Comparison of ENCODE assay signal across 8 cellular contexts in the genomic region with DNA sequence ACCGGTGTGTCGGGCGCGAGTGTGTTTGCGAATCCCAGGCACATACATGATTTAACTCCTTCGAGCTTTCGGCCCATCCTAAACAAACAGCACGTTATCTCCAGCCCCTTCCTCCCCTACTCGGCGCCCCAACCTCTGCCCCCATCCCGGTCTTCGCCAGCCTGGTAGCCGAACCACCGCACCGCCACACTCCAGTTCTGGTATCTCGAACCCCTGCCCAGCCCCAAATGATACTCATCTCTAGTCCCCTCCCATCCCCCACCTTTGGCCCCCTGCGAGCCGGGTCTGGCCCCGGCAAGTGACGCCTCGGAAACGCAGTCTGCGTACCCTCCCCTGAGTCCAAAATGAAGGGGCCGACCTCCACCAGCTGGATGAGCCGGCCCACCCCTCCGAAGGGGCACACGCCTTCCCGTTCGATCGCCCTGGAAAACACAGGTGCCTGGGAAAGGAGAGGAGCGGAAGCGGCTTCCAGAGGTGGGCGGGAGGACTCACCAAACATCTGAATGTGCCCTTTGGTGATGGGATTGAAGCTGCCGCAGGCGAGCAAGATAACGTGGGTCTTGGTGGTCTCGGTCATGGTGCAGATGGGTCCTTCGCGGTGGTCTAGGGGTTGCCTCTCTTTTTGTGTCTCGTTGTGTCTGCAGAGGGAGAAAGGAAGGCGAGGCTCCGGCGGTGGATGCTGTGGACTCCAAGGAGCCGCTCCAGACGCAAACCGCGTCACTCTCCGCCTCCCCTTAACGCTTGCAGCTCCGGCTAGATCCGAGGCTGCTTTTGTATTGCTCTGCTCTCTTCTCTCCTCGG. TPM values are rescaled to one million over a fixed set of nuclear protein-coding genes. Genes with fewer than 3 reads are reported as not detected.
DNase-seq lines count a peak whose midpoint lies in the region; ATAC-seq lines count a peak whose summit lies in the region.

A gene (minus strand): TSS at position 690 of the 801 bp plus-strand sequence. CDS start 113 bp downstream, at position 577.

- H3K4me1 Mint-ChIP-seq in activated naive CD8-positive, alpha-beta T cell treated with anti-CD3 and anti-CD28 coated beads, Interleukin-2, amount 10 ng/mL, durations not matched to agents 7 days and 5 days, result peaks cover 15% of the 10 kb centered on the region

- no peaks in the 10 kb centered on the region for H3K9me3 Mint-ChIP-seq in activated naive CD8-positive, alpha-beta T cell treated with anti-CD3 and anti-CD28 coated beads, Interleukin-2, amount 10 ng/mL, durations not matched to agents 7 days and 5 days

- peak; percentile 63 for DNase-seq in AG20443 (ENCODE audit: low spot score)
- DNase-seq in LHCN-M2 (ENCODE audit: low read depth), result peak; percentile 18
- DNase-seq in activated naive CD8-positive, alpha-beta T cell treated with anti-CD3 and anti-CD28 coated beads, Interleukin-2, amount 10 ng/mL, durations not matched to agents 7 days and 5 days, result no peak
- peak; percentile 21 for DNase-seq in hepatic stellate cell (ENCODE audit: low spot score)
- peak; percentile 84 for DNase-seq in retina
- no peak for DNase-seq in HT-29 (ENCODE audit: low spot score)
- no peak for DNase-seq in globus pallidus (ENCODE audit: low spot score)

- peak within 1 kb of the TSS; percentile 43 for H3K4me3 Mint-ChIP-seq in activated naive CD8-positive, alpha-beta T cell treated with anti-CD3 and anti-CD28 coated beads, Interleukin-2, amount 10 ng/mL, durations not matched to agents 7 days and 5 days

- POLR2A ChIA-PET in activated naive CD8-positive, alpha-beta T cell treated with anti-CD3 and anti-CD28 coated beads, Interleukin-2, amount 10 ng/mL, durations not matched to agents 7 days and 5 days (lab: Charles Lee), result no interaction called here

- peaks cover 57% of the 10 kb centered on the region for H3K27me3 Mint-ChIP-seq in activated naive CD8-positive, alpha-beta T cell treated with anti-CD3 and anti-CD28 coated beads, Interleukin-2, amount 10 ng/mL, durations not matched to agents 7 days and 5 days

- H3K27ac Mint-ChIP-seq in activated naive CD8-positive, alpha-beta T cell treated with anti-CD3 and anti-CD28 coated beads, Interleukin-2, amount 10 ng/mL, durations not matched to agents 7 days and 5 days, result no peak within 1 kb of the TSS

- ATAC-seq in activated naive CD8-positive, alpha-beta T cell treated with anti-CD3 and anti-CD28 coated beads, Interleukin-2, amount 10 ng/mL, durations not matched to agents 7 days and 5 days (ENCODE audit: low read depth), result no peak
- ATAC-seq in GM19463 (IDR thresholded peaks at IDR 0.05; ENCODE audit: unreplicated experiment), result no peak

- H3K36me3 Mint-ChIP-seq in activated naive CD8-positive, alpha-beta T cell treated with anti-CD3 and anti-CD28 coated beads, Interleukin-2, amount 10 ng/mL, durations not matched to agents 7 days and 5 days, result peaks cover 5% of the 10 kb centered on the region

RNA-seq across cellular contexts. Expression of the gene that starts here (rescaled TPM):
- 1.3 and 2.4 TPM in 2 replicates for total RNA-seq in LHCN-M2 (2014; rRNA removed)
- 3.3 TPM for polyA plus RNA-seq in LHCN-M2 (2012)
- total RNA-seq in activated naive CD8-positive, alpha-beta T cell treated with anti-CD3 and anti-CD28 coated beads, Interleukin-2, amount 10 ng/mL, durations not matched to agents 7 days and 5 days, result not detected
- 0.23 TPM in 1 of 2 replicates, not detected in the other for total RNA-seq in HT-29 (2014; rRNA removed; shearing (Covaris generic))

Comparison
In these comparisons a context has a peak if more than half of its experiments do, and no peak if none do; other contexts are left out.
1. DNase-seq: peak in AG20443 (single experiment), LHCN-M2 (single experiment), hepatic stellate cell (single experiment) and retina (single experiment); none in activated naive CD8-positive, alpha-beta T cell treated with anti-CD3 and anti-CD28 coated beads, Interleukin-2, amount 10 ng/mL, durations not matched to agents 7 days and 5 days (single experiment), HT-29 (single experiment) and globus pallidus (single experiment).